Comparison of ENCODE assay signal across 1 cellular context in genomic region chr15:90001062-90001682, GRCh38.
TF ChIP-seq lines count a peak whose summit lies in the region.

TSS of gene ZNF710 (plus strand) at chr15:90001324. CDS start at chr15:90067138, 65,814 bp downstream.

TF ChIP-seq in H1, 55 proteins besides CTCF, POLR2A, EP300 and RAD21:
- TF ChIP-seq SUZ12 (IDR thresholded peaks at IDR 0.05; ENCODE audit: low read length) (no peak), TAF7 (optimal IDR thresholded peaks at IDR 0.05; ENCODE audit: borderline replicate concordance, low read depth, low read length) (no peak), TEAD4 (IDR thresholded peaks at IDR 0.05; ENCODE audit: low read depth, low read length) (no peak), SIX5 (IDR thresholded peaks at IDR 0.05; ENCODE audit: low read depth, low read length) (no peak), JUN (IDR thresholded peaks at IDR 0.05; ENCODE audit: low read depth, low read length) (no peak), POU5F1 (IDR thresholded peaks at IDR 0.05; ENCODE audit: low read depth, low read length) (no peak), SP4 (IDR thresholded peaks at IDR 0.05; ENCODE audit: low read length) (no peak), GABPA (IDR thresholded peaks at IDR 0.05; ENCODE audit: borderline replicate concordance, insufficient read depth, low read length) (no peak), CREB1 (IDR thresholded peaks at IDR 0.05) (0 out of 2 replicates have a peak, but pooled peaks have one; percentile 15), BACH1 (IDR thresholded peaks at IDR 0.05; ENCODE audit: low read length) (no peak), JUND (IDR thresholded peaks at IDR 0.05; ENCODE audit: low read length) (no peak), POLR2AphosphoS5 (IDR thresholded peaks at IDR 0.05; ENCODE audit: low read depth, low read length) (peak; percentile 55), ATF3 (IDR thresholded peaks at IDR 0.05; ENCODE audit: insufficient read depth, low read depth, low read length) (no peak), SP1 (IDR thresholded peaks at IDR 0.05; ENCODE audit: low read depth, low read length) (no peak), KDM5A (IDR thresholded peaks at IDR 0.05; ENCODE audit: low read length) (no peak), EGR1 (IDR thresholded peaks at IDR 0.05; ENCODE audit: borderline replicate concordance, low read depth, low read length) (no peak), NRF1 (IDR thresholded peaks at IDR 0.05; ENCODE audit: low read depth, low read length) (no peak), MAFK (IDR thresholded peaks at IDR 0.05; ENCODE audit: low read depth, low read length) (no peak), RBBP5 (IDR thresholded peaks at IDR 0.05; ENCODE audit: borderline replicate concordance, low read depth, low read length) (no peak; the same call in 1 of the 2 replicates), BRCA1 (IDR thresholded peaks at IDR 0.05; ENCODE audit: low read depth, low read length) (no peak), SIN3A (conservative IDR thresholded peaks at IDR 0.05 in 1 of 2, IDR thresholded peaks at IDR 0.05 in 1 of 2; ENCODE audit: low read depth in 1 of 2, low read length in 2 of 2) (0 out of 4 replicates have a peak, but pooled peaks of 1 of the 2 experiments have one; percentile 47), RFX5 (IDR thresholded peaks at IDR 0.05; ENCODE audit: borderline replicate concordance, low read depth, low read length) (no peak), SAP30 (IDR thresholded peaks at IDR 0.05; ENCODE audit: insufficient read depth, insufficient replicate concordance, low read length) (no peak), TCF12 (IDR thresholded peaks at IDR 0.05; ENCODE audit: low read depth, low read length) (no peak), BCL11A (IDR thresholded peaks at IDR 0.05; ENCODE audit: low read depth in 2 of 2, low read length in 2 of 2) (no peak), RXRA (IDR thresholded peaks at IDR 0.05; ENCODE audit: insufficient read depth, low read depth, low read length) (no peak), KDM4A (IDR thresholded peaks at IDR 0.05; ENCODE audit: low read depth, low read length, severe bottlenecking) (peak; percentile 5), CBX5 (IDR thresholded peaks at IDR 0.05; ENCODE audit: low read depth, low read length) (no peak), E2F6 (IDR thresholded peaks at IDR 0.05) (no peak), HDAC2 (IDR thresholded peaks at IDR 0.05; ENCODE audit: borderline replicate concordance in 1 of 2, low read depth in 2 of 2, low read length in 2 of 2) (0 out of 4 replicates have a peak, but pooled peaks of 1 of the 2 experiments have one; percentile 52), TBP (IDR thresholded peaks at IDR 0.05; ENCODE audit: low read depth, low read length) (0 out of 2 replicates have a peak, but pooled peaks have one; percentile 20), CHD1 (IDR thresholded peaks at IDR 0.05; ENCODE audit: low read depth, low read length) (no peak), TAF1 (IDR thresholded peaks at IDR 0.05; ENCODE audit: low read depth, low read length) (peak; percentile 65), CHD2 (IDR thresholded peaks at IDR 0.05; ENCODE audit: low read length) (no peak), CBX8 (IDR thresholded peaks at IDR 0.05; ENCODE audit: borderline replicate concordance, low read depth, low read length) (no peak), SP2 (IDR thresholded peaks at IDR 0.05; ENCODE audit: low read length) (no peak), EZH2 (IDR thresholded peaks at IDR 0.05; ENCODE audit: low read depth, low read length, severe bottlenecking) (no peak), YY1 (IDR thresholded peaks at IDR 0.05; ENCODE audit: low read depth, low read length) (no peak), RNF2 (IDR thresholded peaks at IDR 0.05; ENCODE audit: borderline replicate concordance, low read depth, low read length, missing control alignments, poor library complexity, severe bottlenecking) (no peak), ATF2 (IDR thresholded peaks at IDR 0.05; ENCODE audit: low read length) (no peak), CEBPB (IDR thresholded peaks at IDR 0.05; ENCODE audit: low read depth, low read length) (no peak)
TF ChIP-seq in H1: peak in this region for 7.
